8 cellular contexts compared by ENCODE assay signal in the genomic region with DNA sequence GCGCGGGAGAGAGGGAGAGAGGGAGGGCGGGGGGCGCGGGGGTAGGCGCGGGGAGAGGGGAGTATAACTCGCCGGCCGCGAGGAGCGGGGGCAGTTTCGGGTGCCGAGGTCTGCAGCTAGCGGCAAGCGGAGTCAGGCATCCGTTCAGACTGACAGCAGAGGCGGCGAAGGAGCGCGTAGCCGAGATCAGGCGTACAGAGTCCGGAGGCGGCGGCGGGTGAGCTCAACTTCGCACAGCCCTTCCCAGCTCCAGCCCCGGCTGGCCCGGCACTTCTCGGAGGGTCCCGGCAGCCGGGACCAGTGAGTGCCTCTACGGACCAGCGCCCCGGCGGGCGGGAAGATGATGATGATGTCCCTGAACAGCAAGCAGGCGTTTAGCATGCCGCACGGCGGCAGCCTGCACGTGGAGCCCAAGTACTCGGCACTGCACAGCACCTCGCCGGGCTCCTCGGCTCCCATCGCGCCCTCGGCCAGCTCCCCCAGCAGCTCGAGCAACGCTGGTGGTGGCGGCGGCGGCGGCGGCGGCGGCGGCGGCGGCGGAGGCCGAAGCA.
DNase-seq lines count a peak whose midpoint lies in the region; ATAC-seq and TF ChIP-seq lines count a peak whose summit lies in the region.

A gene with protein sequence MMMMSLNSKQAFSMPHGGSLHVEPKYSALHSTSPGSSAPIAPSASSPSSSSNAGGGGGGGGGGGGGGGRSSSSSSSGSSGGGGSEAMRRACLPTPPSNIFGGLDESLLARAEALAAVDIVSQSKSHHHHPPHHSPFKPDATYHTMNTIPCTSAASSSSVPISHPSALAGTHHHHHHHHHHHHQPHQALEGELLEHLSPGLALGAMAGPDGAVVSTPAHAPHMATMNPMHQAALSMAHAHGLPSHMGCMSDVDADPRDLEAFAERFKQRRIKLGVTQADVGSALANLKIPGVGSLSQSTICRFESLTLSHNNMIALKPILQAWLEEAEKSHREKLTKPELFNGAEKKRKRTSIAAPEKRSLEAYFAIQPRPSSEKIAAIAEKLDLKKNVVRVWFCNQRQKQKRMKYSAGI (plus strand): TSS at position 93 of the 551 bp plus-strand sequence. CDS start 248 bp downstream, at position 341.

- TF ChIP-seq CTCF in choroid plexus epithelial cell (conservative IDR thresholded peaks at IDR 0.05; ENCODE audit: low read depth, low read length), result no peak
- TF ChIP-seq CTCF in nephron progenitor cell (IDR thresholded peaks at IDR 0.05), result no peak

- peak within 1 kb of the TSS; percentile 25 for H3K4me3 ChIP-seq in choroid plexus epithelial cell (ENCODE audit: low read depth, low read length)

- no peak for ATAC-seq in HG03442 (IDR thresholded peaks at IDR 0.05; ENCODE audit: unreplicated experiment)
- ATAC-seq in GM21723 (IDR thresholded peaks at IDR 0.05; ENCODE audit: unreplicated experiment), result no peak
- no peak for ATAC-seq in HG02571 (IDR thresholded peaks at IDR 0.05; ENCODE audit: unreplicated experiment)

- H3K27me3 Mint-ChIP-seq in nephron progenitor cell (ENCODE audit: low read depth, poor library complexity), result peaks cover 100% of the 10 kb centered on the region

- H3K36me3 Mint-ChIP-seq in nephron progenitor cell (ENCODE audit: low read depth), result no peaks in the 10 kb centered on the region

- DNase-seq in COR-L47 (lab: John Stamatoyannopoulos, UW) (peak; percentile 67), HK-2 (ENCODE audit: unreplicated experiment) (peak; percentile 18), choroid plexus epithelial cell (ENCODE audit: low read depth) (peak; percentile 19), nephron progenitor cell (peak; percentile 65), MV-4-11 (lab: John Stamatoyannopoulos, UW) (no peak)

- H3K4me1 Mint-ChIP-seq in nephron progenitor cell, result peaks cover 31% of the 10 kb centered on the region

- no peak within 1 kb of the TSS for H3K27ac Mint-ChIP-seq in nephron progenitor cell

- peaks cover 9% of the 10 kb centered on the region for H3K9me3 Mint-ChIP-seq in nephron progenitor cell

- H3K4me3 Mint-ChIP-seq in nephron progenitor cell, result peak within 1 kb of the TSS; percentile 81
